In genomic region chr12:11228268-11228879, GRCh38 we compare ENCODE assay signal across 8 cellular contexts. TPM values are rescaled to one million over a fixed set of nuclear protein-coding genes. Genes with fewer than 3 reads are reported as not detected.
DNase-seq lines count a peak whose midpoint lies in the region; ATAC-seq, FAIRE-seq and TF ChIP-seq lines count a peak whose summit lies in the region.

No MANE protein-coding gene starts in this region.

- H3K27me3 ChIP-seq in NT2/D1 (ENCODE audit: insufficient read depth, insufficient read length) = no peaks in the 10 kb centered on the region
- no peaks in the 10 kb centered on the region for H3K27me3 ChIP-seq in body of pancreas
- no peaks in the 10 kb centered on the region for H3K27me3 ChIP-seq in left lung
- no peaks in the 10 kb centered on the region for H3K27me3 ChIP-seq in thyroid gland

- peak; percentile 42 to 78; a peak in 4 of 5 replicates for TF ChIP-seq RAD21 in A549 (conservative IDR thresholded peaks at IDR 0.05 in 1 of 2, IDR thresholded peaks at IDR 0.05 in 1 of 2)

- H3K4me1 ChIP-seq in A549 (no peaks in the 10 kb centered on the region), NT2/D1 (ENCODE audit: insufficient read depth, insufficient read length) (no peaks in the 10 kb centered on the region), body of pancreas (no peaks in the 10 kb centered on the region), left lung (no peaks in the 10 kb centered on the region), thyroid gland (no peaks in the 10 kb centered on the region)

- H3K4me3 ChIP-seq in A549 = no peak overlapping the region
- H3K4me3 ChIP-seq in NT2/D1 (ENCODE audit: insufficient read length, low read depth) = no peak overlapping the region
- no peak overlapping the region for H3K4me3 ChIP-seq in body of pancreas
- H3K4me3 ChIP-seq in left lung = no peak overlapping the region
- H3K4me3 ChIP-seq in thyroid gland (replicated peaks in 1 of 3) = no peak overlapping the region

- peak; percentile 88 to 95; a peak in 5 of 6 replicates for ATAC-seq in A549
- ATAC-seq in HG03159 (IDR thresholded peaks at IDR 0.05; ENCODE audit: unreplicated experiment) = peak; percentile 70
- ATAC-seq in body of pancreas = no peak
- peak; percentile 96 for ATAC-seq in left lung

- H3K9me3 ChIP-seq in A549 (no peaks in the 10 kb centered on the region), NT2/D1 (ENCODE audit: insufficient read depth, low read length) (no peaks in the 10 kb centered on the region), body of pancreas (no peaks in the 10 kb centered on the region), left lung (no peaks in the 10 kb centered on the region), thyroid gland (no peaks in the 10 kb centered on the region)

- intact Hi-C loops in body of pancreas (cut with DNase I) = no loop called here
- intact Hi-C loops in left lung (cut with DNase I) = no loop called here
- intact Hi-C loops in thyroid gland (cut with DNase I) = no loop called here

- no peak for TF ChIP-seq EP300 in A549 (IDR thresholded peaks at IDR 0.05)

- TF ChIP-seq POLR2A in A549 (IDR thresholded peaks at IDR 0.05; ENCODE audit: low read length) (no peak), body of pancreas (IDR thresholded peaks at IDR 0.05) (no peak), thyroid gland (IDR thresholded peaks at IDR 0.05) (no peak)

- peak; percentile 39; the same call in 2 of the 3 replicates for TF ChIP-seq CTCF in A549 (IDR thresholded peaks at IDR 0.05)
- TF ChIP-seq CTCF in body of pancreas (IDR thresholded peaks at IDR 0.05) = peak in 6 of 7 experiments; percentile 29 to 51 (median 43)
- peak; percentile 25 to 33 for TF ChIP-seq CTCF in left lung (IDR thresholded peaks at IDR 0.05)
- TF ChIP-seq CTCF in thyroid gland (IDR thresholded peaks at IDR 0.05) = peak in 2 of 6 experiments; percentile 33 to 37

- CTCF ChIA-PET in A549 (lab: Yijun Ruan, JAX) = interaction anchor here (0.7 to 2.3 kb wide), 5 partner anchors 10 to 457 kb away, joined by 3 to 15 read pairs (median 4); no protein-coding TSS in a partner anchor

- no peak overlapping the region for H3K9ac ChIP-seq in NT2/D1 (ENCODE audit: insufficient read length, low read depth)

- WGBS in A549 (ENCODE audit: missing lambda C conversion rate) = 34% methylated on average over 5 of the region's 5 CpGs
- WGBS in body of pancreas, 2 donors = 43 to 49% methylated on average over 5 of the region's 5 CpGs
- 43 to 49% methylated on average over 5 of the region's 5 CpGs for WGBS in thyroid gland, 2 donors

- H3K4me2 ChIP-seq in A549 = no peak overlapping the region

- no peak for FAIRE-seq in A549 (lab: Jason Lieb, UNC)

- POLR2A ChIA-PET in A549 (lab: Yijun Ruan, JAX) = no interaction called here

- H3K36me3 ChIP-seq in NT2/D1 (ENCODE audit: insufficient read depth, insufficient read length, low read length) = no peaks in the 10 kb centered on the region
- no peaks in the 10 kb centered on the region for H3K36me3 ChIP-seq in body of pancreas (replicated peaks in 1 of 2; ENCODE audit: insufficient read depth in 1 of 2, low read depth in 2 of 2)
- H3K36me3 ChIP-seq in left lung = no peaks in the 10 kb centered on the region
- H3K36me3 ChIP-seq in thyroid gland = no peaks in the 10 kb centered on the region

- H3K27ac ChIP-seq in A549 = no peak overlapping the region
- no peak overlapping the region for H3K27ac ChIP-seq in body of pancreas
- no peak overlapping the region for H3K27ac ChIP-seq in left lung
- H3K27ac ChIP-seq in thyroid gland = no peak overlapping the region

- DNase-seq in A549 (ENCODE audit: low read depth in 1 of 2, low spot score in 1 of 2) (peak; percentile 20 to 57), GM03348 (ENCODE audit: low spot score) (peak; percentile 54), NT2/D1 (ENCODE audit: low read depth, low spot score) (peak; percentile 91), body of pancreas (peak; percentile 18 to 38 (median 28)), left lung (no peak), thyroid gland (peak; percentile 17 to 22), COR-L47 (lab: John Stamatoyannopoulos, UW) (no peak)

TF ChIP-seq in A549, 52 proteins besides CTCF, POLR2A, EP300 and RAD21:
- TF ChIP-seq NPAS2 (CRISPR knock-in tag; IDR thresholded peaks at IDR 0.05; ENCODE audit: borderline replicate concordance) = no peak
- peak; percentile 53; the same call in 2 of the 3 replicates for TF ChIP-seq SMC3 (IDR thresholded peaks at IDR 0.05)

RNA-seq across cellular contexts. Expression of gene PRB3, which starts 41.1 kb away (rescaled TPM):
- polyA plus RNA-seq in A549 (2011; rRNA removed) = not detected in 2 replicates
- polyA plus RNA-seq in A549 (2012; cell fraction: cytosol; rRNA removed) = not detected in 2 replicates
- polyA plus RNA-seq in A549 (2012; cell fraction: nucleus; rRNA removed) = not detected in 2 replicates
- polyA plus RNA-seq in A549 (2017; fragmentation: RNase III; extraction: RNeasy Plus Mini Kit Qiagen cat#74134 plus additional on column Dnase treatment) = not detected in 3 replicates
- not detected in 2 replicates for polyA minus RNA-seq in A549 (2011; rRNA and poly(A)+ RNA removed)
- total RNA-seq in body of pancreas = not detected
- total RNA-seq in left lung = not detected
- total RNA-seq in thyroid gland = not detected

RNA-seq across cellular contexts. Expression of gene TAS2R42, which starts 41.6 kb away (rescaled TPM):
- polyA plus RNA-seq in A549 (2011; rRNA removed) (not detected in 2 replicates), A549 (2017; fragmentation: RNase III; extraction: RNeasy Plus Mini Kit Qiagen cat#74134 plus additional on column Dnase treatment) (not detected in 3 replicates)
- not detected in 2 replicates for polyA plus RNA-seq in A549 (2012; cell fraction: cytosol; rRNA removed)
- not detected in 2 replicates for polyA plus RNA-seq in A549 (2012; cell fraction: nucleus; rRNA removed)
- not detected in 2 replicates for polyA minus RNA-seq in A549 (2011; rRNA and poly(A)+ RNA removed)
- total RNA-seq in body of pancreas (not detected), left lung (not detected), thyroid gland (not detected)

RNA-seq across cellular contexts. Expression of gene SMIM10L1, which starts 57.4 kb away (rescaled TPM):
- polyA plus RNA-seq in A549 (2011; rRNA removed) = 4.6 and 6.2 TPM in 2 replicates
- 4.8 and 5.6 TPM in 2 replicates for polyA plus RNA-seq in A549 (2012; cell fraction: cytosol; rRNA removed)
- polyA plus RNA-seq in A549 (2012; cell fraction: nucleus; rRNA removed) = 2.8 and 3.2 TPM in 2 replicates
- 8.3 to 8.4 TPM (median 8.3 TPM) in 3 replicates for polyA plus RNA-seq in A549 (2017; fragmentation: RNase III; extraction: RNeasy Plus Mini Kit Qiagen cat#74134 plus additional on column Dnase treatment)
- 1.3 and 2.3 TPM in 2 replicates for polyA minus RNA-seq in A549 (2011; rRNA and poly(A)+ RNA removed)
- 1 to 10 TPM; 3.6 to 5.9 TPM for total RNA-seq in body of pancreas
- total RNA-seq in left lung = 10 to 100 TPM in 1 of 2 donors, 1 to 10 TPM in 1; 9.5 to 10.3 TPM
- total RNA-seq in thyroid gland = 10 to 100 TPM in 2 of 4 donors, 1 to 10 TPM in 2; 8.0 to 14.0 (median 9.6) TPM

Comparison
In these comparisons a context has a peak if more than half of its experiments do, and no peak if none do; other contexts are left out.
1. DNase-seq: peak in A549 (2 of 2), GM03348 (single experiment), NT2/D1 (single experiment), body of pancreas (4 of 4) and thyroid gland (2 of 2); none in left lung (0 of 2) and COR-L47 (single experiment).